ENCODE assay signal across 3 cellular contexts in the genomic region with DNA sequence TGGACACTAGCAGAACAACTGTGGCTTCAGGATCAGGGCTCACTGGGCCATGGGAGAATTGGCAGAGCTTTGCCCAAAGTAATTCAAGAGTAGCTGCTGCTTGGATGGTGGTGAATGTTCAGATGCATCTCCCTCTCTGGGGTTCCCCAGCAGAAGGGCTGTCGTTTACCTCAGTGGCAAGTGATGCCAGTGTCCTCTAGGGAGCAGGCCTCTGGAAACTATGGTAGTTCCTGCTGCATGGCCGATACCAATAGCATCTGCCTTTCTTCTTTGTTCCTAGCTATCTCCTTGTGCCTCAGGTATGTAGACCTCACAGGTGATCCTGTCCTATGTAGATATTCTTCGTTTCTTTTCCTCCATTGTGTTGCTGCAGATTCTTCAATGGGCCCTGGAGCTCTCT.
TF ChIP-seq lines count a peak whose summit lies in the region.

No MANE protein-coding gene starts in this region.

TF ChIP-seq in GM23338, 12 proteins besides CTCF, POLR2A, EP300 and RAD21 (continues in another document):
- TF ChIP-seq EZH2phosphoT487 (IDR thresholded peaks at IDR 0.05; ENCODE audit: unreplicated experiment) (no peak), NANOG (IDR thresholded peaks at IDR 0.05; ENCODE audit: borderline replicate concordance) (no peak), ZNF114 (CRISPR knock-in tag; IDR thresholded peaks at IDR 0.05) (no peak), ZNF331 (CRISPR knock-in tag; IDR thresholded peaks at IDR 0.05; ENCODE audit: low read depth) (no peak), JUNB (IDR thresholded peaks at IDR 0.05; ENCODE audit: unreplicated experiment) (no peak), EZH2 (IDR thresholded peaks at IDR 0.05; ENCODE audit: low read depth, unreplicated experiment) (no peak), REST (IDR thresholded peaks at IDR 0.05; ENCODE audit: unreplicated experiment) (no peak)

TF ChIP-seq in WTC11, 78 proteins besides CTCF, POLR2A, EP300 and RAD21:
- TF ChIP-seq MYBL2 (CRISPR knock-in tag; IDR thresholded peaks at IDR 0.05) (no peak), ZNF396 (CRISPR knock-in tag; IDR thresholded peaks at IDR 0.05; ENCODE audit: borderline replicate concordance) (no peak), ATF6 (CRISPR knock-in tag; IDR thresholded peaks at IDR 0.05) (no peak)

TF ChIP-seq in H1, 55 proteins besides CTCF, POLR2A, EP300 and RAD21:
- no peak for TF ChIP-seq ZNF274 (IDR thresholded peaks at IDR 0.05; ENCODE audit: borderline replicate concordance, extremely low read depth, low read length)
- TF ChIP-seq CBX8 (IDR thresholded peaks at IDR 0.05; ENCODE audit: borderline replicate concordance, low read depth, low read length), result no peak
